Comparison of ENCODE assay signal across 9 cellular contexts in the genomic region with DNA sequence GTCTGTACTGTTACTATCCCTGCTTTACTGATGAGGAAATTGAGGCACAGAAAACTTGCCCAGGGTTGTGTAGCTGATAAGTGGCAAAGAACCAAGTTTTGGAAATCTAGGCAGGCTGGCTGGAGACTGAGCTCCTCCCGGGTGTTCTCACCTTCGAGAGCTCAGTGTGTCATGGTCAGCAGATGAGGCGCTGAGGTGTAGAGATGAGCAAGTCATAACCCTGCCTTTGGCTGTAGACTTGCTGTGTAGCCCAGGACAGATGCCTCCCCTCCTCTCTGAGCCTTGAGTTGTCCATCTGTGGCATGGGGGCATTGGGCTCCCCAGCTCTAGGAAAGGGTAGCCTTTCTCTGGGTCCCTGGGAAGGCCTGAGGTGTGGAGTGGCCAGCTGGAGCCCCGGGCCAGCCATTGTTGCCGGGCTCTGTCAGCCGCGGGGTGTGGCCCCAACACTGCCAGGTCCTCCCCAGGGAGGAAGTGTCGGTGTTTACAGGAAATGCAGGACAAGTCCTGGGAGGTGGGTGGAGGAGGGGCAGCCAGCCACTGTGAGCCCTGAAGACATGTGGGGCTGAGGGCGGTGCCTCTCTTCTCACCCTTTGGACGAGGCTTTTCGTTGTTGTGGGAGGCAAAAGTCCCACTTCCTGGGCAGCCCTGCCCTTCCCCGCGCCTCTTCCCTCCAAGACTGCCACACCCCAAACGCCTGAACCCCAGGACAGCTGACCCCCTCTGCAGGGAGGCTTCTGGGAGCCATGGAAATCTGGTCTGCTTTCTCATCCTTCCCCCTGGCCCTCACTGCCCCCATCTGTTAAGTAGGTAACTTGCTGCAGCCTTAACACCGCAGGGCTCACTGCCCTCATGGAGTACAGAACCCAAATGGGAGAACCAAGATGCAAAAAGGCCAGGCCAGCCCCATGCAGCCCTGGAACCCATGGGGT. TPM values are rescaled to one million over a fixed set of nuclear protein-coding genes. Genes with fewer than 3 reads are reported as not detected.
DNase-seq lines count a peak whose midpoint lies in the region; ATAC-seq and TF ChIP-seq lines count a peak whose summit lies in the region.
"Had no signal": no experiment of that assay in that cellular context is flagged by ENCODE, and none has a peak within 500 bp of the region (broad histone marks: within the 10 kb centered on the region; RNA-seq: fewer than 3 reads in every experiment).

No MANE protein-coding gene starts in this region.

- H3K4me1 ChIP-seq in MM.1S (ENCODE audit: low read length) (0 out of 2 replicates have a peak, but pooled peaks cover 6% of the 10 kb centered on the region), esophagus muscularis mucosa (peaks cover 27 to 42% (median 38%) of the 10 kb centered on the region in 4 donors), neuronal stem cell (ENCODE audit: control insufficient read depth in 2 of 2, insufficient read depth in 1 of 2, low read depth in 1 of 2, low read length in 2 of 2) (peaks cover 0 to 10% of the 10 kb centered on the region in 2 donors)

- H3K79me2 ChIP-seq in MM.1S (ENCODE audit: low read length): no peaks in the 10 kb centered on the region

- H3K36me3 Mint-ChIP-seq in activated T-helper 2 cell treated with anti-CD3 and anti-CD28 coated beads, Interferon-gamma antibody, Interleukin-2, Interleukin-4, amounts not matched to agents 10 μg/mL and 5 μg/mL and 100 μg/mL, durations not matched to agents 14 hours and 24 hours and 36 hours (ENCODE audit: low read depth): no peaks in the 10 kb centered on the region

- no peak for TF ChIP-seq EP300 in esophagus muscularis mucosa (IDR thresholded peaks at IDR 0.05)

- H3K23ac ChIP-seq in neuronal stem cell (ENCODE audit: low read depth, low read length, poor library complexity): no peak overlapping the region

- in situ Hi-C loops in GM13976 (cut with MboI; ENCODE audit: low sequenced_read_pairs, unreplicated experiment): no loop called here

- no peaks in the 10 kb centered on the region for H3F3A ChIP-seq in MM.1S (ENCODE audit: insufficient read depth, low read length)

- H3K27ac ChIP-seq in MM.1S (ENCODE audit: low read length) (no peak overlapping the region), esophagus muscularis mucosa (replicated peaks in 1 of 4) (peak overlapping the region; percentile 1 to 69 (median 42)), neuronal stem cell (replicated peaks; ENCODE audit: low read length) (no peak overlapping the region)

- H3K4me3 ChIP-seq in MM.1S (ENCODE audit: low read length): no peak overlapping the region
- H3K4me3 ChIP-seq in esophagus muscularis mucosa: no peak overlapping the region
- H3K4me3 ChIP-seq in neuronal stem cell (ENCODE audit: low read length in 2 of 2): no peak overlapping the region

- no peak overlapping the region for H3K9ac ChIP-seq in MM.1S (ENCODE audit: low read length)
- H3K9ac ChIP-seq in neuronal stem cell (ENCODE audit: low read depth, low read length, poor library complexity): no peak overlapping the region

- TF ChIP-seq POLR2A in esophagus muscularis mucosa (IDR thresholded peaks at IDR 0.05; ENCODE audit: low read depth): no peak

- H2BK12ac ChIP-seq in neuronal stem cell (ENCODE audit: low read length): no peak overlapping the region

- H2AK5ac ChIP-seq in neuronal stem cell (ENCODE audit: low read depth, low read length): no peak overlapping the region

- DNase-seq in GM13976 (ENCODE audit: low spot score) (peak; percentile 52), MM.1S (no peak), esophagus muscularis mucosa (ENCODE audit: extremely low spot score) (no peak), neuronal stem cell (ENCODE audit: low spot score) (no peak)
- DNase-seq in activated T-helper 2 cell treated with anti-CD3 and anti-CD28 coated beads, Interferon-gamma antibody, Interleukin-2, Interleukin-4, amounts not matched to agents 10 μg/mL and 5 μg/mL and 100 μg/mL, durations not matched to agents 14 hours and 24 hours and 36 hours (ENCODE audit: low spot score): no peak
- DNase-seq: Karpas-422 had no signal

- peak overlapping the region; percentile 1 for H3K14ac ChIP-seq in neuronal stem cell (ENCODE audit: low read length)

- no peak overlapping the region; the same call in 1 of the 2 replicates for H3K4me2 ChIP-seq in MM.1S (ENCODE audit: low read depth, low read length)
- no peak overlapping the region for H3K4me2 ChIP-seq in neuronal stem cell (ENCODE audit: insufficient read depth, low read length, poor library complexity, severe bottlenecking)

- no peak overlapping the region for H3K4ac ChIP-seq in neuronal stem cell (ENCODE audit: low read length)

- no peak overlapping the region for H3K4me3 Mint-ChIP-seq in activated T-helper 2 cell treated with anti-CD3 and anti-CD28 coated beads, Interferon-gamma antibody, Interleukin-2, Interleukin-4, amounts not matched to agents 10 μg/mL and 5 μg/mL and 100 μg/mL, durations not matched to agents 14 hours and 24 hours and 36 hours (ENCODE audit: low read depth)

- no peaks in the 10 kb centered on the region for H3K9me3 Mint-ChIP-seq in activated T-helper 2 cell treated with anti-CD3 and anti-CD28 coated beads, Interferon-gamma antibody, Interleukin-2, Interleukin-4, amounts not matched to agents 10 μg/mL and 5 μg/mL and 100 μg/mL, durations not matched to agents 14 hours and 24 hours and 36 hours

- peak overlapping the region; percentile 67 for H4K8ac ChIP-seq in neuronal stem cell (ENCODE audit: low read depth, low read length)

- ATAC-seq in HG02623 (IDR thresholded peaks at IDR 0.05; ENCODE audit: unreplicated experiment) (no peak), HG03469 (IDR thresholded peaks at IDR 0.05; ENCODE audit: unreplicated experiment) (no peak), GM18867 (IDR thresholded peaks at IDR 0.05; ENCODE audit: unreplicated experiment) (no peak)

- H2BK5ac ChIP-seq in neuronal stem cell (ENCODE audit: low read length): no peak overlapping the region

- no peak overlapping the region for H3K27ac Mint-ChIP-seq in activated T-helper 2 cell treated with anti-CD3 and anti-CD28 coated beads, Interferon-gamma antibody, Interleukin-2, Interleukin-4, amounts not matched to agents 10 μg/mL and 5 μg/mL and 100 μg/mL, durations not matched to agents 14 hours and 24 hours and 36 hours

- H4K20me1 ChIP-seq in MM.1S (ENCODE audit: insufficient read depth, low read length): no peaks in the 10 kb centered on the region

- no peak overlapping the region for H2BK120ac ChIP-seq in neuronal stem cell (ENCODE audit: low read depth, low read length)

- H3K9me2 ChIP-seq in MM.1S (replicated peaks; ENCODE audit: insufficient read depth, low read length): no peaks in the 10 kb centered on the region

- no peaks in the 10 kb centered on the region for H3K79me1 ChIP-seq in neuronal stem cell (ENCODE audit: low read depth, low read length)

- H3K18ac ChIP-seq in neuronal stem cell (ENCODE audit: low read length): peak overlapping the region; percentile 53

- no peak overlapping the region for H2BK15ac ChIP-seq in neuronal stem cell (ENCODE audit: low read length)

- H3K27me3 ChIP-seq in MM.1S (replicated peaks; ENCODE audit: insufficient read depth, low read length): peaks cover 4% of the 10 kb centered on the region; the same call in 1 of the 2 replicates
- peaks cover 0 to 16% (median 0%) of the 10 kb centered on the region in 4 donors for H3K27me3 ChIP-seq in esophagus muscularis mucosa
- H3K27me3 ChIP-seq in neuronal stem cell (ENCODE audit: control insufficient read depth in 3 of 3, insufficient read depth in 3 of 3, low read depth in 1 of 3, low read length in 3 of 3): peaks cover 0 to 51% (median 2%) of the 10 kb centered on the region in 3 experiments

- H2AFZ ChIP-seq in MM.1S (ENCODE audit: low read length) (peak overlapping the region; percentile 67; the same call in 1 of the 2 replicates), neuronal stem cell (ENCODE audit: low read length) (peak overlapping the region; percentile 67)

- H3K9me3 ChIP-seq in MM.1S (replicated peaks; ENCODE audit: insufficient read depth, low read length) (no peaks in the 10 kb centered on the region), esophagus muscularis mucosa (no peaks in the 10 kb centered on the region), neuronal stem cell (replicated peaks in 1 of 2; ENCODE audit: control insufficient read depth in 2 of 2, insufficient read depth in 1 of 2, low read depth in 1 of 2, low read length in 2 of 2) (no peaks in the 10 kb centered on the region)

- 52% methylated on average over 11 of the region's 15 CpGs for WGBS in esophagus muscularis mucosa
- no CpG with 5 or more reads among the region's 15 CpGs for WGBS in neuronal stem cell (ENCODE audit: extremely low coverage in 2 of 2, insufficient read length in 2 of 2, insufficient replicate concordance in 1 of 2), 2 donors

- intact Hi-C loops in esophagus muscularis mucosa (cut with DNase I): no loop called here
- intact Hi-C loops in activated T-helper 2 cell treated with anti-CD3 and anti-CD28 coated beads, Interferon-gamma antibody, Interleukin-2, Interleukin-4, amounts not matched to agents 10 μg/mL and 5 μg/mL and 100 μg/mL, durations not matched to agents 14 hours and 24 hours and 36 hours (cut with micrococcal nuclease): no loop called here

- H3K4me1 Mint-ChIP-seq in activated T-helper 2 cell treated with anti-CD3 and anti-CD28 coated beads, Interferon-gamma antibody, Interleukin-2, Interleukin-4, amounts not matched to agents 10 μg/mL and 5 μg/mL and 100 μg/mL, durations not matched to agents 14 hours and 24 hours and 36 hours (ENCODE audit: low read depth): peaks cover 10% of the 10 kb centered on the region

- peaks cover 7% of the 10 kb centered on the region for H3K27me3 Mint-ChIP-seq in activated T-helper 2 cell treated with anti-CD3 and anti-CD28 coated beads, Interferon-gamma antibody, Interleukin-2, Interleukin-4, amounts not matched to agents 10 μg/mL and 5 μg/mL and 100 μg/mL, durations not matched to agents 14 hours and 24 hours and 36 hours (ENCODE audit: low read depth)

- H4K91ac ChIP-seq in neuronal stem cell (ENCODE audit: low read depth, low read length, poor library complexity): peak overlapping the region; percentile 17

- H3K36me3 ChIP-seq in MM.1S (replicated peaks; ENCODE audit: insufficient read depth, low read length) (no peaks in the 10 kb centered on the region), esophagus muscularis mucosa (no peaks in the 10 kb centered on the region), neuronal stem cell (replicated peaks in 1 of 2; ENCODE audit: control insufficient read depth in 2 of 2, insufficient read depth in 2 of 2, low read length in 2 of 2) (no peaks in the 10 kb centered on the region)

- no peak for TF ChIP-seq CTCF in GM13976 (IDR thresholded peaks at IDR 0.05; ENCODE audit: borderline replicate concordance, control extremely low read depth, extremely low read depth, insufficient read depth, missing control alignments)
- TF ChIP-seq CTCF in MM.1S (IDR thresholded peaks at IDR 0.05; ENCODE audit: low read length): no peak
- TF ChIP-seq CTCF in esophagus muscularis mucosa (IDR thresholded peaks at IDR 0.05): no peak

RNA-seq across cellular contexts. Expression of gene FGD5, which starts 29.1 kb away (rescaled TPM):
- 10 to 100 TPM; 15.4 to 21.1 (median 16.1) TPM for total RNA-seq in esophagus muscularis mucosa
- polyA plus RNA-seq in neuronal stem cell (2013, experiment 1 of 2): 0.39 TPM
- 0.43 TPM for polyA plus RNA-seq in neuronal stem cell (2013, experiment 2 of 2)
- total RNA-seq in activated T-helper 2 cell treated with anti-CD3 and anti-CD28 coated beads, Interferon-gamma antibody, Interleukin-2, Interleukin-4, amounts not matched to agents 10 μg/mL and 5 μg/mL and 100 μg/mL, durations not matched to agents 14 hours and 24 hours and 36 hours: 0.09 TPM in 1 of 2 replicates, not detected in the other

Comparison
In these comparisons a context has a peak if more than half of its experiments do, and no peak if none do; other contexts are left out.
1. H3K27ac ChIP-seq: peak in esophagus muscularis mucosa (4 of 4); none in MM.1S (single experiment) and neuronal stem cell (single experiment).
2. RNA of gene FGD5, which starts 29.1 kb away (total RNA-seq): 15.4 to 21.1 TPM in esophagus muscularis mucosa; 0.09 TPM in activated T-helper 2 cell treated with anti-CD3 and anti-CD28 coated beads, Interferon-gamma antibody, Interleukin-2, Interleukin-4, amounts not matched to agents 10 μg/mL and 5 μg/mL and 100 μg/mL, durations not matched to agents 14 hours and 24 hours and 36 hours; every median in the first group is over 10 times any median in the second.